12 cellular contexts compared by ENCODE assay signal in the genomic region with DNA sequence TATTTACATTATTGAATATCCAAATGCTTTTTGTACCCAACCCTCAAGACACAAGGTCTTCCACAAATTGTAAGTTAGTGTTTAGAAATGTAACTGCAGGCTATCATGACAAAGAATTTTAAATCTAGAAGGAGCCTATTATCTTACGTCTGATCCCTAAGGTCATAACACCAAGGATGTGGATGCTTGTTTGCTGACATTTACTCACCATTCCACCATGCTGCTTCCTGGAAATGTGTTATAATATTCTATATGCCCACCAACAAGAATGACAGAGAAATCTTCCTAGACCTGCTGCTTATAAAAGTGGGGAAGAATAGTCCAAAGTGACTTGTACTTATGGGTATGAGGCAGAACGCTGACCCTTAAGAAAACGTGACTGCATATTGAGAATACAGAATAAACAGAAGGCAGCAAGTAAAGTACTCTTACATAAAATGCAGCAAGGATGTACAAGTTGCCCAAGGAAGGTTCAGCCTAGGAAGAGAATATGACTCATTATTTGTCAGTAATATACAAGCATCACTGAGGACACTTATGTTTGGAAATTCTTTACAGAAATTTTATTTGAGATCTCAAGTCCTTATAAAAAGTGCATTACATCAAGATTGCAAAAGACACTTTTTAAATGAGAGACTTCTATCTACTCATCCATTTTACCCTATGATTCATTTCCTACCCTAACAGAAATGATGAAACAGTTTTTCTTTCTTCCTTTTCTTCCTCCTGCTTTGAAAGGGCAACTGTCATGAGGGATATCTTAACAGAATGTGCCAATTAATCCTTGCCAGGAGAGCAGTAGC. TPM values are rescaled to one million over a fixed set of nuclear protein-coding genes. Genes with fewer than 3 reads are reported as not detected.
A peak's percentile ranks its signal among the peaks of the same experiment; 100 is the strongest.
DNase-seq lines count a peak whose midpoint lies in the region; ATAC-seq and TF ChIP-seq lines count a peak whose summit lies in the region.
"Had no signal": no experiment of that assay in that cellular context is flagged by ENCODE, and none has a peak within 500 bp of the region (broad histone marks: within the 10 kb centered on the region; RNA-seq: fewer than 3 reads in every experiment).

No MANE protein-coding gene starts in this region.

- H3K27ac ChIP-seq in epithelial cell of prostate (peak overlapping the region; percentile 94), prostate gland (no peak overlapping the region)

- intact Hi-C loops in prostate gland (cut with DNase I): no loop called here

- POLR2A ChIA-PET in T-cell (lab: Charles Lee): no interaction called here

- in situ Hi-C loops in GM13977 (cut with MboI; ENCODE audit: low pct_unique_long_range_greater_than_20kb, low sequenced_read_pairs, unreplicated experiment): no loop called here

- CTCF ChIA-PET in T-cell (lab: Charles Lee): no interaction called here

- H3K9me3 Mint-ChIP-seq in progenitor cell of endocrine pancreas (ENCODE audit: low read depth) (peaks cover 17% of the 10 kb centered on the region), T-cell (peaks cover under 1 to 26% (median 21%) of the 10 kb centered on the region in 3 donors)

- 84% methylated on average over 3 of the region's 3 CpGs for WGBS in prostate gland

- H3K4me3 ChIP-seq in prostate gland: no peak overlapping the region

- no peaks in the 10 kb centered on the region for H3K36me3 ChIP-seq in prostate gland

- ATAC-seq in T-cell (replicated peaks in 1 of 4): no peak

- H3K27me3 ChIP-seq in prostate gland (replicated peaks; ENCODE audit: insufficient read depth): no peaks in the 10 kb centered on the region

- no peak overlapping the region for H3K27ac Mint-ChIP-seq in progenitor cell of endocrine pancreas
- H3K27ac Mint-ChIP-seq in T-cell: no peak overlapping the region
- H3K27ac Mint-ChIP-seq: activated CD4-positive, alpha-beta T cell treated with anti-CD3 and anti-CD28 coated beads, Interleukin-2, amount 10 ng/mL, durations not matched to agents 7 days and 5 days had no signal

- DNase-seq in GF-D8 (lab: John Stamatoyannopoulos, UW) (peak; percentile 23), NOMO-1 treated with dmso at 0.1 percent for 144 hours (lab: John Stamatoyannopoulos, UW; ENCODE audit: unreplicated experiment) (peak; percentile 44), epithelial cell of prostate (ENCODE audit: low read depth, low spot score) (peak; percentile 36), pons (ENCODE audit: low spot score) (peak; percentile 14), progenitor cell of endocrine pancreas (ENCODE audit: low spot score, unreplicated experiment) (no peak), prostate gland (ENCODE audit: low spot score) (no peak), T-cell (no peak), GM13977 (ENCODE audit: low spot score) (no peak)
- DNase-seq: activated CD4-positive, alpha-beta T cell treated with anti-CD3 and anti-CD28 coated beads, Interleukin-2, amount 10 ng/mL, durations not matched to agents 7 days and 5 days; NCI-H1048 had no signal

- H3K4me3 Mint-ChIP-seq in progenitor cell of endocrine pancreas (ENCODE audit: low read depth): no peak overlapping the region
- no peak overlapping the region for H3K4me3 Mint-ChIP-seq in T-cell
- H3K4me3 Mint-ChIP-seq: activated CD4-positive, alpha-beta T cell treated with anti-CD3 and anti-CD28 coated beads, Interleukin-2, amount 10 ng/mL, durations not matched to agents 7 days and 5 days; neural crest cell had no signal

- no peaks in the 10 kb centered on the region for H3K4me1 ChIP-seq in prostate gland (replicated peaks)

- H3K36me3 Mint-ChIP-seq in progenitor cell of endocrine pancreas (ENCODE audit: insufficient read depth) (peaks cover 28% of the 10 kb centered on the region), T-cell (peaks cover 28% of the 10 kb centered on the region)

- H3K4me1 Mint-ChIP-seq in progenitor cell of endocrine pancreas (ENCODE audit: low read depth): peaks cover 9% of the 10 kb centered on the region
- H3K4me1 Mint-ChIP-seq in T-cell: no peaks in the 10 kb centered on the region
- H3K4me1 Mint-ChIP-seq: neural crest cell had no signal

- no peaks in the 10 kb centered on the region for H3K27me3 Mint-ChIP-seq in progenitor cell of endocrine pancreas
- no peaks in the 10 kb centered on the region for H3K27me3 Mint-ChIP-seq in T-cell
- H3K27me3 Mint-ChIP-seq: activated CD4-positive, alpha-beta T cell treated with anti-CD3 and anti-CD28 coated beads, Interleukin-2, amount 10 ng/mL, durations not matched to agents 7 days and 5 days had no signal

- no peak for TF ChIP-seq POLR2A in prostate gland (IDR thresholded peaks at IDR 0.05)

- TF ChIP-seq CTCF in progenitor cell of endocrine pancreas (IDR thresholded peaks at IDR 0.05; ENCODE audit: unreplicated experiment): no peak
- no peak for TF ChIP-seq CTCF in prostate gland (IDR thresholded peaks at IDR 0.05)
- no peak for TF ChIP-seq CTCF in GM13977 (IDR thresholded peaks at IDR 0.05; ENCODE audit: extremely low read depth, insufficient read depth, missing control alignments)

- no peaks in the 10 kb centered on the region for H3K9me3 ChIP-seq in prostate gland

RNA-seq across cellular contexts. Expression of a gene that starts 59.6 kb away (rescaled TPM):
- total RNA-seq in progenitor cell of endocrine pancreas (1.8 and 3.5 TPM in 2 replicates), prostate gland (1 to 10 TPM; 1.1 to 3.2 TPM), T-cell (under 1 TPM in 2 of 5 donors, not detected in 3; 0.10 to 0.20 TPM)
- total RNA-seq: OCI-LY7 had no signal

Comparison
In these comparisons a context has a peak if more than half of its experiments do, and no peak if none do; other contexts are left out.
1. DNase-seq: peak in GF-D8 (single experiment), NOMO-1 treated with dmso at 0.1 percent for 144 hours (single experiment), epithelial cell of prostate (single experiment) and pons (single experiment); none in progenitor cell of endocrine pancreas (single experiment), prostate gland (single experiment), T-cell (0 of 34) and GM13977 (single experiment).